Comparison of ENCODE assay signal across 16 cellular contexts in the genomic region with DNA sequence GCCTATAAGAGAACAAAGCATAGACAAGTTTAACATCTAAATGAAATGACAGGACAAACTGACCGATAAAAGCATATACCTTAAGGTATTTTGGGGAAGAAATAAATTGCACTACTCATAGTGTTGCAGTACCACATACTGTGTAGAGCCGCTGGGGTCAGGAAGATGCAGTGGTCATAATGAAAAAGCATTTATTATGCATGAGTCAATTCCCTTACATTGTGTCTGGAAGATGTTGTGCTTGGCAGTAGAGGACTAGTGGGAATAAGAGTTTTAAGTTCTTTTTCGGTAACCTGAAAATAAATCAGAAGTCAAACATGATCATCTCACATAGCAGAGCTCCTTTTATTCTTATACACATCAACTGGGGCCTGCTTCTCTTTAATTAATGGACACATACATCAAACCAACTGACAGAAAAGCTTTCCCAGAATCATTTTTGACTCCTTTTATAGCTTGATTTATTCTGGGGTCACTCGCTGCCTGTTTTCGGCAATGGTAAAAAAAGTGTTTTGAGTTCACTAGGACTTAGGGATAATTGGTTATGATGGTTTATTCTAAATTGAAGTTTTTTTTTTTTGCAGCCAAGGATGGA.
"Had no signal": no experiment of that assay in that cellular context is flagged by ENCODE, and none has a peak within 500 bp of the region (broad histone marks: within the 10 kb centered on the region; RNA-seq: fewer than 3 reads in every experiment).

No MANE protein-coding gene starts in this region.

- H3K4me3 ChIP-seq: coronary artery, lower lobe of right lung, right lobe of liver had no signal

- DNase-seq: activated CD4-positive, alpha-beta T cell treated with anti-CD3 and anti-CD28 coated beads for 1 hour; activated CD4-positive, alpha-beta T cell treated with anti-CD3 and anti-CD28 coated beads, Interleukin-2, amount 50 U/mL, for 48 hours; activated CD8-positive, alpha-beta memory T cell treated with anti-CD3 and anti-CD28 coated beads, Interleukin-2, amount 10 ng/mL, durations not matched to agents 7 days and 5 days; activated effector memory CD4-positive, alpha-beta T cell treated with Interleukin-2 at 50 U/mL for 16 hours; activated naive CD8-positive, alpha-beta T cell treated with anti-CD3 and anti-CD28 coated beads for 36 hours; activated T-cell treated with anti-CD3 and anti-CD28 coated beads, Interleukin-2, amount 50 U/mL, for 24 hours; anterior cingulate cortex; effector CD8-positive, alpha-beta T cell; hippocampal formation; kidney glomerular epithelial cell; lower lobe of right lung; right lobe of liver; stimulated activated CD4-positive, alpha-beta T cell treated with anti-CD3 and anti-CD28 coated beads, Interleukin-12 subunit alpha, Interleukin-12 subunit beta, amount 100 ng/mL, for 4 hours; stimulated activated naive CD4-positive, alpha-beta T cell; substantia nigra had no signal

- H3K27me3 ChIP-seq: right lobe of liver had no signal

- H3K27ac ChIP-seq: coronary artery, lower lobe of right lung, right lobe of liver had no signal

- H3K36me3 ChIP-seq: lower lobe of right lung, right lobe of liver had no signal

- H3K9me3 ChIP-seq: lower lobe of right lung, right lobe of liver had no signal

- H3K4me1 ChIP-seq: lower lobe of right lung, right lobe of liver had no signal
